In genomic region chr4:139558235-139559094, GRCh38 we compare ENCODE assay signal across 1 cellular context.
A peak's percentile ranks its signal among the peaks of the same experiment; 100 is the strongest.
TF ChIP-seq lines count a peak whose summit lies in the region.

No MANE protein-coding gene starts in this region.

TF ChIP-seq in HEK293, 187 proteins besides CTCF, POLR2A, EP300 and RAD21 (continued from another document):
- TF ChIP-seq ZNF398 (tag by site-specific recombination; IDR thresholded peaks at IDR 0.05) (peak; percentile 55), PBX3 (CRISPR knock-in tag; IDR thresholded peaks at IDR 0.05) (no peak), OSR2 (tag by site-specific recombination; IDR thresholded peaks at IDR 0.05) (no peak), PATZ1 (tag by site-specific recombination; IDR thresholded peaks at IDR 0.05) (peak; percentile 46), PRDM6 (tag by site-specific recombination; IDR thresholded peaks at IDR 0.05) (peak; percentile 29; the same call in 1 of the 2 replicates), ZNF510 (tag by site-specific recombination; IDR thresholded peaks at IDR 0.05; ENCODE audit: insufficient replicate concordance) (no peak), ZNF677 (tag by site-specific recombination; IDR thresholded peaks at IDR 0.05) (no peak), PRDM10 (tag by site-specific recombination; IDR thresholded peaks at IDR 0.05) (no peak), ZFHX2 (tag by site-specific recombination; conservative IDR thresholded peaks at IDR 0.05) (peak; percentile 83), ZNF335 (tag by site-specific recombination; conservative IDR thresholded peaks at IDR 0.05) (peak; percentile 63), ZNF785 (tag by site-specific recombination; IDR thresholded peaks at IDR 0.05) (no peak), SP7 (tag by site-specific recombination; IDR thresholded peaks at IDR 0.05) (no peak), ZNF221 (tag by site-specific recombination; IDR thresholded peaks at IDR 0.05; ENCODE audit: borderline replicate concordance) (no peak), ZNF10 (tag by site-specific recombination; IDR thresholded peaks at IDR 0.05) (no peak), ZFP37 (tag by site-specific recombination; IDR thresholded peaks at IDR 0.05) (no peak), HOXA7 (CRISPR knock-in tag; IDR thresholded peaks at IDR 0.05; ENCODE audit: borderline replicate concordance) (no peak)
